In genomic region chr19:46204008-46204407, GRCh38 we compare ENCODE assay signal across 20 cellular contexts. TPM values are rescaled to one million over a fixed set of nuclear protein-coding genes. Genes with fewer than 3 reads are reported as not detected.
A peak's percentile ranks its signal among the peaks of the same experiment; 100 is the strongest.
DNase-seq lines count a peak whose midpoint lies in the region; ATAC-seq, FAIRE-seq and TF ChIP-seq lines count a peak whose summit lies in the region.
"Had no signal": no experiment of that assay in that cellular context is flagged by ENCODE, and none has a peak within 500 bp of the region (broad histone marks: within the 10 kb centered on the region; RNA-seq: fewer than 3 reads in every experiment).

No MANE protein-coding gene starts in this region.

- no peaks in the 10 kb centered on the region for H3K79me2 ChIP-seq in HepG2 (ENCODE audit: insufficient read depth, low read length)

- H2BK12ac ChIP-seq in neuronal stem cell (ENCODE audit: low read length), result no peak overlapping the region

- H3K4me1 ChIP-seq in HepG2 (ENCODE audit: insufficient read depth, low read length) (no peaks in the 10 kb centered on the region), right lobe of liver (no peaks in the 10 kb centered on the region), neuronal stem cell (ENCODE audit: control insufficient read depth in 2 of 2, insufficient read depth in 1 of 2, low read depth in 1 of 2, low read length in 2 of 2) (no peaks in the 10 kb centered on the region), HAP-1 (no peaks in the 10 kb centered on the region)

- no peaks in the 10 kb centered on the region for H3K79me1 ChIP-seq in neuronal stem cell (ENCODE audit: low read depth, low read length)

- H2AFZ ChIP-seq in HepG2 (ENCODE audit: low read length) (no peak overlapping the region), neuronal stem cell (ENCODE audit: low read length) (no peak overlapping the region)
- H2AFZ ChIP-seq: GM23248 had no signal

- H3K23ac ChIP-seq in neuronal stem cell (ENCODE audit: low read depth, low read length, poor library complexity), result no peak overlapping the region

- no peak for TF ChIP-seq EP300 in HepG2 (IDR thresholded peaks at IDR 0.05; ENCODE audit: low read depth in 2 of 2, low read length in 2 of 2)
- no peak for TF ChIP-seq EP300 in HepG2 (CRISPR knock-in tag; IDR thresholded peaks at IDR 0.05; ENCODE audit: borderline replicate concordance)

- H3K27me3 ChIP-seq in HepG2 (ENCODE audit: control insufficient read depth in 1 of 2, insufficient read depth in 2 of 2, low read length in 2 of 2), result peaks cover 0 to 13% of the 10 kb centered on the region in 2 experiments; a peak in 2 of 5 replicates
- H3K27me3 ChIP-seq in right lobe of liver, result no peaks in the 10 kb centered on the region
- H3K27me3 ChIP-seq in neuronal stem cell (ENCODE audit: control insufficient read depth in 3 of 3, insufficient read depth in 3 of 3, low read depth in 1 of 3, low read length in 3 of 3), result peaks cover 0 to 18% (median 0%) of the 10 kb centered on the region in 3 experiments
- peaks cover 7% of the 10 kb centered on the region; the same call in 1 of the 2 replicates for H3K27me3 ChIP-seq in HAP-1 (ENCODE audit: low read depth)

- no peak overlapping the region for H3K4ac ChIP-seq in neuronal stem cell (ENCODE audit: low read length)

- no peak overlapping the region for H2BK120ac ChIP-seq in neuronal stem cell (ENCODE audit: low read depth, low read length)

- no TSS peak for BruUV-seq in HepG2 (replicated peaks; lab: Mats Ljungman, UMichigan)

- no peak overlapping the region for H2BK5ac ChIP-seq in neuronal stem cell (ENCODE audit: low read length)

- no peak for ATAC-seq in HepG2
- ATAC-seq in right lobe of liver, result no peak

- peak overlapping the region; percentile 68 for H2BK15ac ChIP-seq in neuronal stem cell (ENCODE audit: low read length)

- CTCF ChIA-PET in HepG2 (lab: Yijun Ruan, JAX; ENCODE audit: low intra/inter-chr PET ratio, low total read pairs), result no interaction called here
- CTCF ChIA-PET in RWPE1 (lab: Yijun Ruan, JAX), result no interaction called here

- H4K20me1 ChIP-seq in HepG2 (ENCODE audit: insufficient read depth, low read length), result no peaks in the 10 kb centered on the region

- H4K91ac ChIP-seq in neuronal stem cell (ENCODE audit: low read depth, low read length, poor library complexity), result no peak overlapping the region

- H3K9ac ChIP-seq in HepG2 (ENCODE audit: insufficient read depth, low read depth, low read length), result no peak overlapping the region
- no peak overlapping the region for H3K9ac ChIP-seq in neuronal stem cell (ENCODE audit: low read depth, low read length, poor library complexity)
- H3K9ac ChIP-seq: GM23248 had no signal

- intact Hi-C loops in HepG2 (cut with micrococcal nuclease; ENCODE audit: unreplicated experiment), result no loop called here
- intact Hi-C loops in right lobe of liver (cut with DNase I), result no loop called here

- no peak for TF ChIP-seq POLR2A in HepG2 (IDR thresholded peaks at IDR 0.05; ENCODE audit: insufficient read depth in 1 of 2, low read depth in 2 of 2, low read length in 2 of 2)
- TF ChIP-seq POLR2A in right lobe of liver (IDR thresholded peaks at IDR 0.05), result no peak

- DNase-seq in HepG2 (ENCODE audit: low spot score) (no peak), right lobe of liver (no peak), RWPE1 (ENCODE audit: low spot score) (no peak), neuronal stem cell (ENCODE audit: low spot score) (no peak), globus pallidus (ENCODE audit: low spot score) (no peak), GM13976 (ENCODE audit: low spot score) (no peak), HAP-1 (ENCODE audit: low spot score in 2 of 2) (no peak)
- DNase-seq: AML-193; CD4-positive, alpha-beta T cell; DMS153; DMS79; GF-D8; GM23248; HCEC 1CT had no signal

- in situ Hi-C loops in HepG2 (cut with HindIII; ENCODE audit: extremely low pct_ligation_motif_present, low pct_unique_long_range_greater_than_20kb) (no loop called here), GM13976 (cut with MboI; ENCODE audit: low sequenced_read_pairs, unreplicated experiment) (no loop called here), HAP-1 (cut with MboI; ENCODE audit: low sequenced_read_pairs) (no loop called here)

- peak overlapping the region; percentile 54 for H2AK5ac ChIP-seq in neuronal stem cell (ENCODE audit: low read depth, low read length)

- WGBS in HepG2 (ENCODE audit: low lambda C conversion rate), result 51% methylated on average over 4 of the region's 5 CpGs
- WGBS in right lobe of liver (ENCODE audit: insufficient coverage, low coverage, low lambda C conversion rate, missing lambda C conversion rate), result 85% methylated on average over 2 of the region's 5 CpGs
- no CpG with 5 or more reads among the region's 5 CpGs for WGBS in neuronal stem cell (ENCODE audit: extremely low coverage in 2 of 2, insufficient read length in 2 of 2, insufficient replicate concordance in 1 of 2), 2 donors

- POLR2A ChIA-PET in HepG2 (lab: Yijun Ruan, JAX) (no interaction called here), RWPE1 (lab: Yijun Ruan, JAX; ENCODE audit: low non-redundant PET) (no interaction called here)

- H3K18ac ChIP-seq in neuronal stem cell (ENCODE audit: low read length), result peak overlapping the region; percentile 17

- no peak overlapping the region for H3K27ac ChIP-seq in HepG2 (ENCODE audit: extremely low read length, insufficient read depth, low read length)
- H3K27ac ChIP-seq in right lobe of liver, result no peak overlapping the region
- peak overlapping the region; percentile 98 for H3K27ac ChIP-seq in RWPE1
- no peak overlapping the region for H3K27ac ChIP-seq in neuronal stem cell (replicated peaks; ENCODE audit: low read length)
- H3K27ac ChIP-seq: C4-2B, GM23248 had no signal

- H3K4me2 ChIP-seq in HepG2 (ENCODE audit: low read depth, low read length) (no peak overlapping the region), neuronal stem cell (ENCODE audit: insufficient read depth, low read length, poor library complexity, severe bottlenecking) (no peak overlapping the region)

- no peaks in the 10 kb centered on the region for H3K9me3 ChIP-seq in HepG2 (ENCODE audit: low read length)
- no peaks in the 10 kb centered on the region for H3K9me3 ChIP-seq in right lobe of liver
- peaks cover 0 to 4% of the 10 kb centered on the region in 2 donors for H3K9me3 ChIP-seq in neuronal stem cell (replicated peaks in 1 of 2; ENCODE audit: control insufficient read depth in 2 of 2, insufficient read depth in 1 of 2, low read depth in 1 of 2, low read length in 2 of 2)
- no peaks in the 10 kb centered on the region for H3K9me3 ChIP-seq in HAP-1

- H3K36me3 ChIP-seq in HepG2 (replicated peaks in 1 of 2; ENCODE audit: control insufficient read depth in 1 of 2, insufficient read depth in 2 of 2, low read length in 2 of 2) (no peaks in the 10 kb centered on the region), right lobe of liver (no peaks in the 10 kb centered on the region), neuronal stem cell (replicated peaks in 1 of 2; ENCODE audit: control insufficient read depth in 2 of 2, insufficient read depth in 2 of 2, low read length in 2 of 2) (no peaks in the 10 kb centered on the region), HAP-1 (replicated peaks) (no peaks in the 10 kb centered on the region)

- H3K4me3 ChIP-seq in HepG2 (replicated peaks in 1 of 3; ENCODE audit: insufficient read depth in 1 of 3, low read depth in 2 of 3, low read length in 3 of 3) (no peak overlapping the region), right lobe of liver (no peak overlapping the region), neuronal stem cell (ENCODE audit: low read length in 2 of 2) (no peak overlapping the region), HAP-1 (no peak overlapping the region)
- H3K4me3 ChIP-seq: GM23248 had no signal

- peak overlapping the region; percentile 72 for H3K14ac ChIP-seq in neuronal stem cell (ENCODE audit: low read length)

- TF ChIP-seq CTCF in HepG2 (CRISPR knock-in tag; IDR thresholded peaks at IDR 0.05), result no peak
- TF ChIP-seq CTCF in right lobe of liver (IDR thresholded peaks at IDR 0.05), result no peak
- TF ChIP-seq CTCF in RWPE1 (conservative IDR thresholded peaks at IDR 0.05; ENCODE audit: low read depth), result no peak
- TF ChIP-seq CTCF in GM13976 (IDR thresholded peaks at IDR 0.05; ENCODE audit: borderline replicate concordance, control extremely low read depth, extremely low read depth, insufficient read depth, missing control alignments), result no peak

- TF ChIP-seq RAD21 in HepG2 (CRISPR knock-in tag; IDR thresholded peaks at IDR 0.05), result no peak

- H4K8ac ChIP-seq in neuronal stem cell (ENCODE audit: low read depth, low read length), result no peak overlapping the region

- FAIRE-seq in HepG2 (lab: Jason Lieb, UNC), result no peak
- FAIRE-seq: A204.1, GM19239 had no signal

RNA-seq across cellular contexts. Expression of gene IGFL1, which starts 25.5 kb away (rescaled TPM):
- total RNA-seq in HepG2 (2016; rRNA removed; fragmentation: Illumina TruSeq; extraction: Trizol) (not detected in 2 replicates), right lobe of liver (not detected)
- not detected in 2 replicates for total RNA-seq in HepG2 (2016; cell fraction: cytosol; rRNA removed; fragmentation: Illumina TruSeq; extraction: Trizol; ENCODE audit: low read depth)
- not detected in 2 replicates for total RNA-seq in HepG2 (2016; cell fraction: insoluble cytoplasmic fraction; rRNA removed; fragmentation: Illumina TruSeq; extraction: Trizol)
- not detected in 2 replicates for total RNA-seq in HepG2 (2016; cell fraction: membrane; rRNA removed; fragmentation: Illumina TruSeq; extraction: Trizol)
- total RNA-seq in HepG2 (2016; cell fraction: nucleus; rRNA removed; fragmentation: Illumina TruSeq; extraction: Trizol), result not detected in 2 replicates
- not detected in 2 replicates for polyA plus RNA-seq in HepG2 (2011; rRNA removed)
- polyA plus RNA-seq in HepG2 (2011; cell fraction: cytosol; rRNA removed), result not detected in 2 replicates
- not detected in 2 replicates for polyA plus RNA-seq in HepG2 (2011; cell fraction: nucleus; rRNA removed)
- not detected in 2 replicates for polyA plus RNA-seq in HepG2 (2012)
- polyA plus RNA-seq in HepG2 (2016; cell fraction: cytosol; fragmentation: Illumina TruSeq; extraction: Trizol; ENCODE audit: low read depth), result not detected in 2 replicates
- polyA plus RNA-seq in HepG2 (2016; cell fraction: insoluble cytoplasmic fraction; fragmentation: Illumina TruSeq; extraction: Trizol; ENCODE audit: low read depth), result not detected in 2 replicates
- not detected in 2 replicates for polyA plus RNA-seq in HepG2 (2016; cell fraction: membrane; fragmentation: Illumina TruSeq; extraction: Trizol; ENCODE audit: low read depth)
- not detected in 2 replicates for polyA plus RNA-seq in HepG2 (2016; cell fraction: nucleus; fragmentation: Illumina TruSeq; extraction: Trizol; ENCODE audit: insufficient read depth, low read depth)
- polyA minus RNA-seq in HepG2 (2011; rRNA and poly(A)+ RNA removed; ENCODE audit: low replicate concordance), result 0.56 TPM in 1 of 2 replicates, not detected in the other
- not detected in 2 replicates for polyA minus RNA-seq in HepG2 (2011; cell fraction: cytosol; rRNA and poly(A)+ RNA removed)
- polyA minus RNA-seq in HepG2 (2011; cell fraction: nucleus; rRNA and poly(A)+ RNA removed), result not detected in 2 replicates
- polyA plus RNA-seq in neuronal stem cell (2013, experiment 1 of 2), result not detected
- not detected for polyA plus RNA-seq in neuronal stem cell (2013, experiment 2 of 2)
- total RNA-seq: CD4-positive, alpha-beta T cell; GM23248; H4; HT-29 had no signal
- polyA plus RNA-seq: BJ, GM23248 had no signal

RNA-seq across cellular contexts. Expression of gene IGFL2, which starts 56.0 kb away (rescaled TPM):
- total RNA-seq in HepG2 (2016; rRNA removed; fragmentation: Illumina TruSeq; extraction: Trizol), result not detected in 2 replicates
- not detected in 2 replicates for total RNA-seq in HepG2 (2016; cell fraction: cytosol; rRNA removed; fragmentation: Illumina TruSeq; extraction: Trizol; ENCODE audit: low read depth)
- total RNA-seq in HepG2 (2016; cell fraction: insoluble cytoplasmic fraction; rRNA removed; fragmentation: Illumina TruSeq; extraction: Trizol), result not detected in 2 replicates
- total RNA-seq in HepG2 (2016; cell fraction: membrane; rRNA removed; fragmentation: Illumina TruSeq; extraction: Trizol), result 0.62 TPM in 1 of 2 replicates, not detected in the other
- total RNA-seq in HepG2 (2016; cell fraction: nucleus; rRNA removed; fragmentation: Illumina TruSeq; extraction: Trizol), result not detected in 2 replicates
- polyA plus RNA-seq in HepG2 (2011; rRNA removed), result not detected in 2 replicates
- polyA plus RNA-seq in HepG2 (2011; cell fraction: cytosol; rRNA removed), result not detected in 2 replicates
- not detected in 2 replicates for polyA plus RNA-seq in HepG2 (2011; cell fraction: nucleus; rRNA removed)
- not detected in 2 replicates for polyA plus RNA-seq in HepG2 (2012)
- polyA plus RNA-seq in HepG2 (2016; cell fraction: cytosol; fragmentation: Illumina TruSeq; extraction: Trizol; ENCODE audit: low read depth), result not detected in 2 replicates
- polyA plus RNA-seq in HepG2 (2016; cell fraction: insoluble cytoplasmic fraction; fragmentation: Illumina TruSeq; extraction: Trizol; ENCODE audit: low read depth), result not detected in 2 replicates
- not detected in 2 replicates for polyA plus RNA-seq in HepG2 (2016; cell fraction: membrane; fragmentation: Illumina TruSeq; extraction: Trizol; ENCODE audit: low read depth)
- not detected in 2 replicates for polyA plus RNA-seq in HepG2 (2016; cell fraction: nucleus; fragmentation: Illumina TruSeq; extraction: Trizol; ENCODE audit: insufficient read depth, low read depth)
- not detected in 2 replicates for polyA minus RNA-seq in HepG2 (2011; rRNA and poly(A)+ RNA removed; ENCODE audit: low replicate concordance)
- not detected in 2 replicates for polyA minus RNA-seq in HepG2 (2011; cell fraction: cytosol; rRNA and poly(A)+ RNA removed)
- polyA minus RNA-seq in HepG2 (2011; cell fraction: nucleus; rRNA and poly(A)+ RNA removed), result not detected in 2 replicates
- total RNA-seq in right lobe of liver, result not detected
- not detected for polyA plus RNA-seq in neuronal stem cell (2013, experiment 1 of 2)
- polyA plus RNA-seq in neuronal stem cell (2013, experiment 2 of 2), result not detected
- total RNA-seq: CD4-positive, alpha-beta T cell; GM23248; H4 had no signal
- polyA plus RNA-seq: BJ, GM23248 had no signal
